1 cellular context compared by ENCODE assay signal in the genomic region with DNA sequence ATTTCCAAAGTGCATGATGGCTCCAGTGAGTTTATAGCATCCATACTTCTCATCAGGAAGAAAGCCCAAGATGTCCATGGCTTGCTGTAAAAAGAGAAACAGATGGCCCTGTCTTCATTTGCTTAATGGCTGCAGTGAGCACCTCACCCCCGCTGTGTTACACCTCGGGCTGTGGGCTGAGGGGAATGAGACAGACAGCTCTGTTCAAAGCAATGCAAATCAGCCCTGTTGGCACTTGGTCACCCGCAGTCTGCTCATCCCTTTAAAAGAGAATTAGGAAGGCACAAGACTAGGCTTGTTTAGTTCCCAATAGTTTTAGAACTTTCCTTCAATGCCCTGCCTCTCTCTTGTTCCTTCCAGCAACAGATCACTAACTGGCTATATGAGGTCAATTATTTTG.
TF ChIP-seq lines count a peak whose summit lies in the region.

No MANE protein-coding gene starts in this region.

TF ChIP-seq in GM23338, 12 proteins besides CTCF, POLR2A, EP300 and RAD21:
- TF ChIP-seq, protein P1, sequence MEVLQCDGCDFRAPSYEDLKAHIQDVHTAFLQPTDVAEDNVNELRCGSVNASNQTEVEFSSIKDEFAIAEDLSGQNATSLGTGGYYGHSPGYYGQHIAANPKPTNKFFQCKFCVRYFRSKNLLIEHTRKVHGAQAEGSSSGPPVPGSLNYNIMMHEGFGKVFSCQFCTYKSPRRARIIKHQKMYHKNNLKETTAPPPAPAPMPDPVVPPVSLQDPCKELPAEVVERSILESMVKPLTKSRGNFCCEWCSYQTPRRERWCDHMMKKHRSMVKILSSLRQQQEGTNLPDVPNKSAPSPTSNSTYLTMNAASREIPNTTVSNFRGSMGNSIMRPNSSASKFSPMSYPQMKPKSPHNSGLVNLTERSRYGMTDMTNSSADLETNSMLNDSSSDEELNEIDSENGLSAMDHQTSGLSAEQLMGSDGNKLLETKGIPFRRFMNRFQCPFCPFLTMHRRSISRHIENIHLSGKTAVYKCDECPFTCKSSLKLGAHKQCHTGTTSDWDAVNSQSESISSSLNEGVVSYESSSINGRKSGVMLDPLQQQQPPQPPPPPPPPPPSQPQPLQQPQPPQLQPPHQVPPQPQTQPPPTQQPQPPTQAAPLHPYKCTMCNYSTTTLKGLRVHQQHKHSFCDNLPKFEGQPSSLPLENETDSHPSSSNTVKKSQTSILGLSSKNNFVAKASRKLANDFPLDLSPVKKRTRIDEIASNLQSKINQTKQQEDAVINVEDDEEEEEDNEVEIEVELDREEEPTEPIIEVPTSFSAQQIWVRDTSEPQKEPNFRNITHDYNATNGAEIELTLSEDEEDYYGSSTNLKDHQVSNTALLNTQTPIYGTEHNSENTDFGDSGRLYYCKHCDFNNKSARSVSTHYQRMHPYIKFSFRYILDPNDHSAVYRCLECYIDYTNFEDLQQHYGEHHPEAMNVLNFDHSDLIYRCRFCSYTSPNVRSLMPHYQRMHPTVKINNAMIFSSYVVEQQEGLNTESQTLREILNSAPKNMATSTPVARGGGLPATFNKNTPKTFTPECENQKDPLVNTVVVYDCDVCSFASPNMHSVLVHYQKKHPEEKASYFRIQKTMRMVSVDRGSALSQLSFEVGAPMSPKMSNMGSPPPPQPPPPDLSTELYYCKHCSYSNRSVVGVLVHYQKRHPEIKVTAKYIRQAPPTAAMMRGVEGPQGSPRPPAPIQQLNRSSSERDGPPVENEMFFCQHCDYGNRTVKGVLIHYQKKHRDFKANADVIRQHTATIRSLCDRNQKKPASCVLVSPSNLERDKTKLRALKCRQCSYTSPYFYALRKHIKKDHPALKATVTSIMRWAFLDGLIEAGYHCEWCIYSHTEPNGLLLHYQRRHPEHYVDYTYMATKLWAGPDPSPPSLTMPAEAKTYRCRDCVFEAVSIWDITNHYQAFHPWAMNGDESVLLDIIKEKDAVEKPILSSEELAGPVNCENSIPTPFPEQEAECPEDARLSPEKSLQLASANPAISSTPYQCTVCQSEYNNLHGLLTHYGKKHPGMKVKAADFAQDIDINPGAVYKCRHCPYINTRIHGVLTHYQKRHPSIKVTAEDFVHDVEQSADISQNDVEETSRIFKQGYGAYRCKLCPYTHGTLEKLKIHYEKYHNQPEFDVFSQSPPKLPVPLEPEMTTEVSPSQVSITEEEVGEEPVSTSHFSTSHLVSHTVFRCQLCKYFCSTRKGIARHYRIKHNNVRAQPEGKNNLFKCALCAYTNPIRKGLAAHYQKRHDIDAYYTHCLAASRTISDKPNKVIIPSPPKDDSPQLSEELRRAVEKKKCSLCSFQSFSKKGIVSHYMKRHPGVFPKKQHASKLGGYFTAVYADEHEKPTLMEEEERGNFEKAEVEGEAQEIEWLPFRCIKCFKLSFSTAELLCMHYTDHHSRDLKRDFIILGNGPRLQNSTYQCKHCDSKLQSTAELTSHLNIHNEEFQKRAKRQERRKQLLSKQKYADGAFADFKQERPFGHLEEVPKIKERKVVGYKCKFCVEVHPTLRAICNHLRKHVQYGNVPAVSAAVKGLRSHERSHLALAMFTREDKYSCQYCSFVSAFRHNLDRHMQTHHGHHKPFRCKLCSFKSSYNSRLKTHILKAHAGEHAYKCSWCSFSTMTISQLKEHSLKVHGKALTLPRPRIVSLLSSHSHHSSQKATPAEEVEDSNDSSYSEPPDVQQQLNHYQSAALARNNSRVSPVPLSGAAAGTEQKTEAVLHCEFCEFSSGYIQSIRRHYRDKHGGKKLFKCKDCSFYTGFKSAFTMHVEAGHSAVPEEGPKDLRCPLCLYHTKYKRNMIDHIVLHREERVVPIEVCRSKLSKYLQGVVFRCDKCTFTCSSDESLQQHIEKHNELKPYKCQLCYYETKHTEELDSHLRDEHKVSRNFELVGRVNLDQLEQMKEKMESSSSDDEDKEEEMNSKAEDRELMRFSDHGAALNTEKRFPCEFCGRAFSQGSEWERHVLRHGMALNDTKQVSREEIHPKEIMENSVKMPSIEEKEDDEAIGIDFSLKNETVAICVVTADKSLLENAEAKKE (CRISPR knock-in tag; IDR thresholded peaks at IDR 0.05), result no peak
- no peak for TF ChIP-seq STAT1 (IDR thresholded peaks at IDR 0.05; ENCODE audit: unreplicated experiment)
- TF ChIP-seq, protein P2, sequence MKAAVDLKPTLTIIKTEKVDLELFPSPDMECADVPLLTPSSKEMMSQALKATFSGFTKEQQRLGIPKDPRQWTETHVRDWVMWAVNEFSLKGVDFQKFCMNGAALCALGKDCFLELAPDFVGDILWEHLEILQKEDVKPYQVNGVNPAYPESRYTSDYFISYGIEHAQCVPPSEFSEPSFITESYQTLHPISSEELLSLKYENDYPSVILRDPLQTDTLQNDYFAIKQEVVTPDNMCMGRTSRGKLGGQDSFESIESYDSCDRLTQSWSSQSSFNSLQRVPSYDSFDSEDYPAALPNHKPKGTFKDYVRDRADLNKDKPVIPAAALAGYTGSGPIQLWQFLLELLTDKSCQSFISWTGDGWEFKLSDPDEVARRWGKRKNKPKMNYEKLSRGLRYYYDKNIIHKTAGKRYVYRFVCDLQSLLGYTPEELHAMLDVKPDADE (IDR thresholded peaks at IDR 0.05), result no peak
- no peak for TF ChIP-seq JUNB (IDR thresholded peaks at IDR 0.05; ENCODE audit: unreplicated experiment)
- no peak for TF ChIP-seq ZNF331 (CRISPR knock-in tag; IDR thresholded peaks at IDR 0.05; ENCODE audit: low read depth)
- TF ChIP-seq NANOG (IDR thresholded peaks at IDR 0.05; ENCODE audit: borderline replicate concordance), result peak; percentile 8; the same call in 1 of the 2 replicates
TF ChIP-seq in GM23338: peak in this region for 1.
